In genomic region chr20:2820084-2820895, GRCh38 we compare ENCODE assay signal across 12 cellular contexts. TPM values are rescaled to one million over a fixed set of nuclear protein-coding genes. Genes with fewer than 3 reads are reported as not detected.
DNase-seq lines count a peak whose midpoint lies in the region; ATAC-seq lines count a peak whose summit lies in the region.
"Had no signal": no experiment of that assay in that cellular context is flagged by ENCODE, and none has a peak within 500 bp of the region (broad histone marks: within the 10 kb centered on the region; RNA-seq: fewer than 3 reads in every experiment).

No MANE protein-coding gene starts in this region.

- no peak for ATAC-seq in CD4-positive, CD25-positive, alpha-beta regulatory T cell (ENCODE audit: low read depth in 2 of 2)
- ATAC-seq in naive thymus-derived CD8-positive, alpha-beta T cell: no peak
- no peak for ATAC-seq in HG03442 (IDR thresholded peaks at IDR 0.05; ENCODE audit: unreplicated experiment)
- ATAC-seq in HG03521 (IDR thresholded peaks at IDR 0.05; ENCODE audit: unreplicated experiment): no peak

- no peak for DNase-seq in CD4-positive, CD25-positive, alpha-beta regulatory T cell
- DNase-seq in RPMI7951 (ENCODE audit: low read depth) (peak; percentile 40), fibroblast of peridontal ligament (ENCODE audit: extremely low read depth) (peak; percentile 87), dermis blood vessel endothelial cell (no peak), NCI-H187 (lab: John Stamatoyannopoulos, UW) (no peak)
- no peak for DNase-seq in naive thymus-derived CD8-positive, alpha-beta T cell
- DNase-seq: COR-L47, Karpas-422, naive B cell, NCI-H526 had no signal

- H3K9me3 Mint-ChIP-seq in CD4-positive, CD25-positive, alpha-beta regulatory T cell: peaks cover 0 to 3% (median 0%) of the 10 kb centered on the region in 7 donors
- no peaks in the 10 kb centered on the region for H3K9me3 Mint-ChIP-seq in naive thymus-derived CD8-positive, alpha-beta T cell

- no peaks in the 10 kb centered on the region for H3K36me3 Mint-ChIP-seq in CD4-positive, CD25-positive, alpha-beta regulatory T cell
- no peaks in the 10 kb centered on the region for H3K36me3 Mint-ChIP-seq in naive thymus-derived CD8-positive, alpha-beta T cell

- no peak overlapping the region for H3K27ac ChIP-seq in CD4-positive, CD25-positive, alpha-beta regulatory T cell (ENCODE audit: insufficient read depth, low read length, poor library complexity, severe bottlenecking)

- peaks cover 11% of the 10 kb centered on the region for H3K27me3 ChIP-seq in CD4-positive, CD25-positive, alpha-beta regulatory T cell (ENCODE audit: control insufficient read depth, insufficient read depth, low read length)

- H3K4me3 Mint-ChIP-seq in CD4-positive, CD25-positive, alpha-beta regulatory T cell: peak overlapping the region in 3 of 4 donors; percentile 13 to 40 (median 24)
- H3K4me3 Mint-ChIP-seq in naive thymus-derived CD8-positive, alpha-beta T cell: peak overlapping the region in 8 of 10 donors; percentile 11 to 79 (median 49)

- H3K27me3 Mint-ChIP-seq in CD4-positive, CD25-positive, alpha-beta regulatory T cell: peaks cover 36% of the 10 kb centered on the region
- peaks cover 4 to 15% (median 13%) of the 10 kb centered on the region in 5 donors for H3K27me3 Mint-ChIP-seq in naive thymus-derived CD8-positive, alpha-beta T cell

- H3K4me3 ChIP-seq in CD4-positive, CD25-positive, alpha-beta regulatory T cell (ENCODE audit: low read depth, low read length): no peak overlapping the region

- peak overlapping the region in 1 of 3 donors; percentile 26 for H3K27ac Mint-ChIP-seq in CD4-positive, CD25-positive, alpha-beta regulatory T cell
- H3K27ac Mint-ChIP-seq in naive thymus-derived CD8-positive, alpha-beta T cell: no peak overlapping the region
- H3K27ac Mint-ChIP-seq: naive B cell had no signal

- peaks cover 4 to 14% (median 8%) of the 10 kb centered on the region in 4 donors for H3K4me1 Mint-ChIP-seq in CD4-positive, CD25-positive, alpha-beta regulatory T cell
- H3K4me1 Mint-ChIP-seq in naive thymus-derived CD8-positive, alpha-beta T cell: peaks cover 9 to 24% (median 20%) of the 10 kb centered on the region in 4 donors

- POLR2A ChIA-PET in naive thymus-derived CD8-positive, alpha-beta T cell (lab: Charles Lee): interaction anchor here (0.7 to 2.6 kb wide), 3 partner anchors 13 to 76 kb away, joined by 4 to 13 read pairs (median 6); partner anchors contain the start of genes PCED1A and VPS16

- no peaks in the 10 kb centered on the region for H3K36me3 ChIP-seq in CD4-positive, CD25-positive, alpha-beta regulatory T cell (ENCODE audit: control insufficient read depth, insufficient read depth, low read length)

- H3K4me1 ChIP-seq in CD4-positive, CD25-positive, alpha-beta regulatory T cell (ENCODE audit: control insufficient read depth, insufficient read depth, low read length, poor library complexity, severe bottlenecking): peaks cover 14% of the 10 kb centered on the region

- no peaks in the 10 kb centered on the region for H3K9me3 ChIP-seq in CD4-positive, CD25-positive, alpha-beta regulatory T cell (ENCODE audit: control insufficient read depth in 2 of 2, low read length in 2 of 2)

RNA-seq across cellular contexts. Expression of gene TMEM239, which starts 4.1 kb away (rescaled TPM):
- not detected for total RNA-seq in CD4-positive, CD25-positive, alpha-beta regulatory T cell
- polyA plus RNA-seq in CD4-positive, CD25-positive, alpha-beta regulatory T cell: not detected
- not detected in 2 replicates for total RNA-seq in RPMI7951 (2014; rRNA removed; shearing (Covaris generic))
- not detected for total RNA-seq in naive thymus-derived CD8-positive, alpha-beta T cell
- polyA plus RNA-seq in naive thymus-derived CD8-positive, alpha-beta T cell: not detected
- not detected in 2 replicates for total RNA-seq in dermis blood vessel endothelial cell

RNA-seq across cellular contexts. Expression of gene C20orf141, which starts 5.5 kb away (rescaled TPM):
- total RNA-seq in CD4-positive, CD25-positive, alpha-beta regulatory T cell: not detected
- not detected for polyA plus RNA-seq in CD4-positive, CD25-positive, alpha-beta regulatory T cell
- total RNA-seq in RPMI7951 (2014; rRNA removed; shearing (Covaris generic)): not detected in 2 replicates
- not detected for total RNA-seq in naive thymus-derived CD8-positive, alpha-beta T cell
- polyA plus RNA-seq in naive thymus-derived CD8-positive, alpha-beta T cell: not detected
- total RNA-seq in dermis blood vessel endothelial cell: not detected in 2 replicates

RNA-seq across cellular contexts. Expression of gene CPXM1, which starts 19.9 kb away (rescaled TPM):
- 1.2 TPM for total RNA-seq in CD4-positive, CD25-positive, alpha-beta regulatory T cell
- polyA plus RNA-seq in CD4-positive, CD25-positive, alpha-beta regulatory T cell: under 1 TPM in 1 of 4 donors, not detected in 3; 0.10 TPM
- not detected in 2 replicates for total RNA-seq in RPMI7951 (2014; rRNA removed; shearing (Covaris generic))
- under 1 TPM in 1 of 2 experiments, not detected in 1; 0.39 TPM for total RNA-seq in naive thymus-derived CD8-positive, alpha-beta T cell
- under 1 TPM; 0.27 to 0.56 (median 0.31) TPM for polyA plus RNA-seq in naive thymus-derived CD8-positive, alpha-beta T cell
- 0.34 and 0.37 TPM in 2 replicates for total RNA-seq in dermis blood vessel endothelial cell

RNA-seq across cellular contexts. Expression of gene PCED1A, which starts 20.2 kb away (rescaled TPM):
- total RNA-seq in CD4-positive, CD25-positive, alpha-beta regulatory T cell: 47.2 TPM
- 10 to 100 TPM; 17.8 to 24.9 (median 19.5) TPM for polyA plus RNA-seq in CD4-positive, CD25-positive, alpha-beta regulatory T cell
- 18.9 and 31.5 TPM in 2 replicates for total RNA-seq in RPMI7951 (2014; rRNA removed; shearing (Covaris generic))
- 100 to 1,000 TPM in 1 of 2 experiments, 10 to 100 TPM in 1; 89.5 to 101 TPM for total RNA-seq in naive thymus-derived CD8-positive, alpha-beta T cell
- 10 to 100 TPM; 21.9 to 29.6 (median 23.6) TPM for polyA plus RNA-seq in naive thymus-derived CD8-positive, alpha-beta T cell
- total RNA-seq in dermis blood vessel endothelial cell: 19.8 and 42.2 TPM in 2 replicates

RNA-seq across cellular contexts. Expression of gene VPS16, which starts 20.3 kb away (rescaled TPM):
- total RNA-seq in CD4-positive, CD25-positive, alpha-beta regulatory T cell: 53.9 TPM
- polyA plus RNA-seq in CD4-positive, CD25-positive, alpha-beta regulatory T cell: 10 to 100 TPM; 30.6 to 35.3 (median 30.9) TPM
- 58.4 and 63.7 TPM in 2 replicates for total RNA-seq in RPMI7951 (2014; rRNA removed; shearing (Covaris generic))
- total RNA-seq in naive thymus-derived CD8-positive, alpha-beta T cell: 10 to 100 TPM; 57.6 to 57.8 TPM
- 10 to 100 TPM; 34.6 to 40.6 (median 39.3) TPM for polyA plus RNA-seq in naive thymus-derived CD8-positive, alpha-beta T cell
- 51.6 and 52.4 TPM in 2 replicates for total RNA-seq in dermis blood vessel endothelial cell

Comparison
In these comparisons a context has a peak if more than half of its experiments do, and no peak if none do; other contexts are left out.
1. DNase-seq: peak in RPMI7951 (single experiment) and fibroblast of peridontal ligament (single experiment); none in CD4-positive, CD25-positive, alpha-beta regulatory T cell (0 of 3), naive thymus-derived CD8-positive, alpha-beta T cell (0 of 10), dermis blood vessel endothelial cell (single experiment) and NCI-H187 (0 of 2).